ENCODE assay signal across 4 cellular contexts in the genomic region with DNA sequence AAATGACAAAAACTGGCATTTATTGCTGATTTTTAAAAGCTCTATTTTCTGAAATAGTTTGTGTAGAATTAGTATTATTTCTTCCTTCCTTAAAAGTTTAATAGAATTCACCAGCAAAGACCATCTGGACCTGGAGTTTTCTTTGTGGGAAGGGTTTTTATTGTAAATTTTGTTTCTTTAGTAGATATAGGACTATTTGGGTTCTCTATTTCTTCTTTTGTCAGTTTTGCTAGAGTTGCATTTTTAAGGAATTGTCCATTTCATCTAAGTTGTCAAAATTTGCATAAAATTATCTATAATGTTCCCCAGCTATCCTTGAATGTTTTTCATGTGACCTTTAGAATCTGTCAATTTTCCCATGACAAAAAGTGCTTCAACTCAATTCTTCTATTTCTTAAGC.
TF ChIP-seq lines count a peak whose summit lies in the region.

No MANE protein-coding gene starts in this region.

TF ChIP-seq in A549, 52 proteins besides CTCF, POLR2A, EP300 and RAD21:
- TF ChIP-seq CBX2 (IDR thresholded peaks at IDR 0.05; ENCODE audit: borderline replicate concordance, low read depth) (no peak), MAFK (IDR thresholded peaks at IDR 0.05; ENCODE audit: partially characterized antibody) (peak; percentile 24)

TF ChIP-seq in HEK293, 187 proteins besides CTCF, POLR2A, EP300 and RAD21:
- TF ChIP-seq ZNF280D (tag by site-specific recombination; IDR thresholded peaks at IDR 0.05): 0 out of 2 replicates have a peak, but pooled peaks have one; percentile 37
- no peak for TF ChIP-seq BCL6B (tag by site-specific recombination; IDR thresholded peaks at IDR 0.05)
- peak; percentile 95 for TF ChIP-seq SETDB1 (IDR thresholded peaks at IDR 0.05; ENCODE audit: insufficient read length, low read length)
- TF ChIP-seq, protein P1, sequence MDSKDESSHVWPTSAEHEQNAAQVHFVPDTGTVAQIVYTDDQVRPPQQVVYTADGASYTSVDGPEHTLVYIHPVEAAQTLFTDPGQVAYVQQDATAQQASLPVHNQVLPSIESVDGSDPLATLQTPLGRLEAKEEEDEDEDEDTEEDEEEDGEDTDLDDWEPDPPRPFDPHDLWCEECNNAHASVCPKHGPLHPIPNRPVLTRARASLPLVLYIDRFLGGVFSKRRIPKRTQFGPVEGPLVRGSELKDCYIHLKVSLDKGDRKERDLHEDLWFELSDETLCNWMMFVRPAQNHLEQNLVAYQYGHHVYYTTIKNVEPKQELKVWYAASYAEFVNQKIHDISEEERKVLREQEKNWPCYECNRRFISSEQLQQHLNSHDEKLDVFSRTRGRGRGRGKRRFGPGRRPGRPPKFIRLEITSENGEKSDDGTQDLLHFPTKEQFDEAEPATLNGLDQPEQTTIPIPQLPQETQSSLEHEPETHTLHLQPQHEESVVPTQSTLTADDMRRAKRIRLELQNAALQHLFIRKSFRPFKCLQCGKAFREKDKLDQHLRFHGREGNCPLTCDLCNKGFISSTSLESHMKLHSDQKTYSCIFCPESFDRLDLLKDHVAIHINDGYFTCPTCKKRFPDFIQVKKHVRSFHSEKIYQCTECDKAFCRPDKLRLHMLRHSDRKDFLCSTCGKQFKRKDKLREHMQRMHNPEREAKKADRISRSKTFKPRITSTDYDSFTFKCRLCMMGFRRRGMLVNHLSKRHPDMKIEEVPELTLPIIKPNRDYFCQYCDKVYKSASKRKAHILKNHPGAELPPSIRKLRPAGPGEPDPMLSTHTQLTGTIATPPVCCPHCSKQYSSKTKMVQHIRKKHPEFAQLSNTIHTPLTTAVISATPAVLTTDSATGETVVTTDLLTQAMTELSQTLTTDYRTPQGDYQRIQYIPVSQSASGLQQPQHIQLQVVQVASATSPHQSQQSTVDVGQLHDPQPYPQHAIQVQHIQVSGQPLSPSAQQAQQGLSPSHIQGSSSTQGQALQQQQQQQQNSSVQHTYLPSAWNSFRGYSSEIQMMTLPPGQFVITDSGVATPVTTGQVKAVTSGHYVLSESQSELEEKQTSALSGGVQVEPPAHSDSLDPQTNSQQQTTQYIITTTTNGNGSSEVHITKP (tag by site-specific recombination; IDR thresholded peaks at IDR 0.05): no peak

TF ChIP-seq in IMR-90, 13 proteins besides CTCF, POLR2A, EP300 and RAD21:
- TF ChIP-seq MAFK (IDR thresholded peaks at IDR 0.05; ENCODE audit: low read depth, low read length): peak; percentile 48; the same call in 1 of the 2 replicates
- no peak for TF ChIP-seq CEBPB (IDR thresholded peaks at IDR 0.05; ENCODE audit: low read depth, low read length)

TF ChIP-seq in K562, 482 proteins besides CTCF, POLR2A, EP300 and RAD21:
- 0 out of 2 replicates have a peak, but pooled peaks have one; percentile 28 for TF ChIP-seq MAFK (IDR thresholded peaks at IDR 0.05; ENCODE audit: low read length)
- no peak for TF ChIP-seq CBX2 (IDR thresholded peaks at IDR 0.05; ENCODE audit: insufficient read depth, low read length, poor library complexity, severe bottlenecking)
- TF ChIP-seq SIN3B (IDR thresholded peaks at IDR 0.05; ENCODE audit: low read depth): no peak
- TF ChIP-seq CCNT2 (IDR thresholded peaks at IDR 0.05; ENCODE audit: borderline replicate concordance, extremely low read depth, insufficient read length, low read depth, low read length): no peak
- TF ChIP-seq ZNF316 (IDR thresholded peaks at IDR 0.05): peak; percentile 70
- TF ChIP-seq NFATC3 (IDR thresholded peaks at IDR 0.05): no peak
- TF ChIP-seq PML (IDR thresholded peaks at IDR 0.05; ENCODE audit: low read length): no peak
- TF ChIP-seq C11orf30 (IDR thresholded peaks at IDR 0.05; ENCODE audit: low read depth): peak; percentile 42
TF ChIP-seq in K562: peak in this region for 3.
